ENCODE assay signal across 24 cellular contexts in the genomic region with DNA sequence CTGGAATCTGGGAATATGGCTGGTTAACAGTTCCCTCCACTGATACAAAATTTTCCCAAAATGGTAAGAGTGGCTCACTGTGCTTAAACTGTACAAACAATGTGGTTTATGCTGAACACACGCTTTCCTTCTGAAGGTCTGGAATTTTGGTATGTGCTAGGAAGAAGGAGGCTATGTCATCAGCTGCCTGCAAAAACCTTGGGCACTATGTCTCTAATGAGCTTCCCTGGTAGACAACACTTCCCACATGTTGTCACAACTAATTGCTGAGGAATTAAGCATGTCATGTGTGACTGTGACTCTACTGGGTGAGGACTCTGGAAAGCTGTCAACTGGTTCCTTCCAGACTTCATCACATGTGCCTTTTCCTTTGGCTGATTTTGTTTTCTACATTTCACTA. TPM values are rescaled to one million over a fixed set of nuclear protein-coding genes. Genes with fewer than 3 reads are reported as not detected.
DNase-seq lines count a peak whose midpoint lies in the region; ATAC-seq and TF ChIP-seq lines count a peak whose summit lies in the region.
"Had no signal": no experiment of that assay in that cellular context is flagged by ENCODE, and none has a peak within 500 bp of the region (broad histone marks: within the 10 kb centered on the region; RNA-seq: fewer than 3 reads in every experiment).

No MANE protein-coding gene starts in this region.

- H3K36me3 Mint-ChIP-seq in HFFc6 (ENCODE audit: low read depth): no peaks in the 10 kb centered on the region
- peaks cover 31% of the 10 kb centered on the region for H3K36me3 Mint-ChIP-seq in CD8-positive, alpha-beta T cell

- TF ChIP-seq CTCF in AG10803 (conservative IDR thresholded peaks at IDR 0.05; ENCODE audit: low read length) (no peak), HFFc6 (IDR thresholded peaks at IDR 0.05) (no peak), choroid plexus epithelial cell (conservative IDR thresholded peaks at IDR 0.05; ENCODE audit: low read depth, low read length) (no peak)
- TF ChIP-seq CTCF in CD8-positive, alpha-beta T cell (IDR thresholded peaks at IDR 0.05): no peak

- H3K9me3 Mint-ChIP-seq in HFFc6: no peaks in the 10 kb centered on the region
- H3K9me3 Mint-ChIP-seq in CD8-positive, alpha-beta T cell: no peaks in the 10 kb centered on the region

- CTCF ChIA-PET in CD8-positive, alpha-beta T cell (lab: Charles Lee): no interaction called here

- no peaks in the 10 kb centered on the region for H3K4me1 ChIP-seq in CD8-positive, alpha-beta T cell (ENCODE audit: insufficient read depth, low read length)
- H3K4me1 ChIP-seq: breast epithelium, esophagus muscularis mucosa, right lobe of liver had no signal

- intact Hi-C loops in CD8-positive, alpha-beta T cell (cut with DNase I, micrococcal nuclease): no loop called here

- H3K27me3 ChIP-seq in CD8-positive, alpha-beta T cell (ENCODE audit: insufficient read depth, low read length): no peaks in the 10 kb centered on the region
- H3K27me3 ChIP-seq: breast epithelium, esophagus muscularis mucosa, right lobe of liver had no signal

- ATAC-seq in CD8-positive, alpha-beta T cell: no peak
- ATAC-seq: GM12878, left colon, mucosa of descending colon, right lobe of liver had no signal

- H3K4me3 Mint-ChIP-seq in HFFc6: peak overlapping the region; percentile 28; the same call in 1 of the 2 replicates
- no peak overlapping the region for H3K4me3 Mint-ChIP-seq in CD8-positive, alpha-beta T cell

- POLR2A ChIA-PET in CD8-positive, alpha-beta T cell (lab: Charles Lee): no interaction called here

- H3K27ac Mint-ChIP-seq in HFFc6: peak overlapping the region; percentile 77
- H3K27ac Mint-ChIP-seq in CD8-positive, alpha-beta T cell: no peak overlapping the region

- no peak overlapping the region for H3K27ac ChIP-seq in CD8-positive, alpha-beta T cell (ENCODE audit: low read depth, low read length)
- H3K27ac ChIP-seq: breast epithelium, esophagus muscularis mucosa, KMS-11, right lobe of liver had no signal

- H3K27me3 Mint-ChIP-seq in HFFc6 (ENCODE audit: insufficient read depth): no peaks in the 10 kb centered on the region
- H3K27me3 Mint-ChIP-seq in CD8-positive, alpha-beta T cell (ENCODE audit: low read depth): no peaks in the 10 kb centered on the region

- DNase-seq in AG10803 (ENCODE audit: low read depth) (peak; percentile 87), HFFc6 (peak; percentile 60), choroid plexus epithelial cell (ENCODE audit: low read depth) (peak; percentile 57), myocyte (ENCODE audit: low read depth) (peak; percentile 59), SW 1271 (lab: John Stamatoyannopoulos, UW) (no peak), CD1c-positive myeloid dendritic cell (ENCODE audit: extremely low spot score) (no peak), NCI-H2081 treated with DMSO at 0.1 percent for 48 hours (lab: John Stamatoyannopoulos, UW) (no peak)
- DNase-seq in CD8-positive, alpha-beta T cell: no peak
- DNase-seq: ACHN; activated CD4-positive, alpha-beta T cell treated with anti-CD3 and anti-CD28 coated beads, Interleukin-2, amount 50 U/mL, for 1 hour; activated naive CD4-positive, alpha-beta T cell treated with anti-CD3 and anti-CD28 coated beads, Interleukin-2, amount 50 U/mL, for 16 hours; activated T-cell treated with anti-CD3 and anti-CD28 coated beads, Interleukin-2, amount 50 U/mL, for 1 hour; hypothalamus; left colon; mucosa of descending colon; NCI-H1092; NCI-H774; occipital lobe; right lobe of liver; stimulated activated CD4-positive, alpha-beta T cell treated with anti-CD3 and anti-CD28 coated beads, Interleukin-2, amount 100 ng/mL, for 24 hours had no signal

- H3K9me3 ChIP-seq in CD8-positive, alpha-beta T cell (ENCODE audit: low read length): no peaks in the 10 kb centered on the region
- H3K9me3 ChIP-seq: breast epithelium, esophagus muscularis mucosa, mucosa of descending colon, right lobe of liver had no signal

- no peak overlapping the region for H3K4me3 ChIP-seq in AG10803 (ENCODE audit: low read length)
- H3K4me3 ChIP-seq in choroid plexus epithelial cell (ENCODE audit: low read depth, low read length): no peak overlapping the region
- no peak overlapping the region for H3K4me3 ChIP-seq in CD8-positive, alpha-beta T cell (ENCODE audit: low read depth, low read length)
- H3K4me3 ChIP-seq: breast epithelium, esophagus muscularis mucosa, GM12878, mucosa of descending colon, right lobe of liver had no signal

- H3K36me3 ChIP-seq in CD8-positive, alpha-beta T cell (ENCODE audit: insufficient read depth, low read length): no peaks in the 10 kb centered on the region

- H3K4me1 Mint-ChIP-seq in HFFc6 (ENCODE audit: low read depth): peaks cover 34% of the 10 kb centered on the region
- no peaks in the 10 kb centered on the region for H3K4me1 Mint-ChIP-seq in CD8-positive, alpha-beta T cell (ENCODE audit: low read depth)

RNA-seq across cellular contexts. Expression of a gene that starts 29.2 kb away (rescaled TPM):
- 10 to 100 TPM; 15.7 to 22.0 (median 18.9) TPM for total RNA-seq in HFFc6 (2021; fragmentation: NEBNext Ultra II Directional; extraction: Animal tissue kit (Norgen Biotek cat#: 25700))
- 13.7 and 18.4 TPM in 2 replicates for total RNA-seq in myocyte
- polyA plus RNA-seq in myocyte (2012): 16.8 TPM
- 1 to 10 TPM; 4.9 to 5.6 TPM for total RNA-seq in CD8-positive, alpha-beta T cell

RNA-seq across cellular contexts. Expression of a gene that starts 33.2 kb away (rescaled TPM):
- total RNA-seq in HFFc6 (2021; fragmentation: NEBNext Ultra II Directional; extraction: Animal tissue kit (Norgen Biotek cat#: 25700)): 10 to 100 TPM; 18.5 to 27.5 (median 22.1) TPM
- 22.1 and 31.1 TPM in 2 replicates for total RNA-seq in myocyte
- 15.6 TPM for polyA plus RNA-seq in myocyte (2012)
- total RNA-seq in CD8-positive, alpha-beta T cell: 1 to 10 TPM; 5.1 to 8.2 TPM

RNA-seq across cellular contexts. Expression of a gene that starts 34.9 kb away (rescaled TPM):
- 10 to 100 TPM; 66.5 to 76.7 (median 68.1) TPM for total RNA-seq in HFFc6 (2021; fragmentation: NEBNext Ultra II Directional; extraction: Animal tissue kit (Norgen Biotek cat#: 25700))
- 131 and 134 TPM in 2 replicates for total RNA-seq in myocyte
- polyA plus RNA-seq in myocyte (2012): 49.0 TPM
- 100 to 1,000 TPM; 125 to 128 TPM for total RNA-seq in CD8-positive, alpha-beta T cell

Comparison
In these comparisons a context has a peak if more than half of its experiments do, and no peak if none do; other contexts are left out.
1. DNase-seq: peak in AG10803 (single experiment), HFFc6 (single experiment), choroid plexus epithelial cell (single experiment) and myocyte (single experiment); none in SW 1271 (0 of 2), CD1c-positive myeloid dendritic cell (single experiment), CD8-positive, alpha-beta T cell (0 of 7) and NCI-H2081 treated with DMSO at 0.1 percent for 48 hours (single experiment).